20 cellular contexts compared by ENCODE assay signal in the genomic region with DNA sequence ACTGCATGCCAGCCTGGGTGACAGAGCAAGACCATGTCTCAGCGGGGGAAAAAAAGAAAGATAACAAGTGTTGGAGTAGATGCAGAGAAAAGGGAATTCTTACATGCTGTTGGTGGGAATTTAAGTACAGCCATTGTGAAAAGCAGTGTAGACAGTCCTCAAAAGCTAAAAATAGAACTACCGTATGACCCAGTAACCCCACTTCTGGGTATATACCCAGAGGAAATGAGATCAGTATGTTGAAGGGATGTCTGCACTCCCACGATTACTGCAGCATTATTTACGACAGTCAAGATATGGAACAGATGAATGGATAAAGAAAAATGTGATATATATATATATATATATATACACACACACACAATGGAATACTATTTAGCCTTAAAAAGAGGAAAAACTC.
DNase-seq lines count a peak whose midpoint lies in the region; ATAC-seq and TF ChIP-seq lines count a peak whose summit lies in the region.
"Had no signal": no experiment of that assay in that cellular context is flagged by ENCODE, and none has a peak within 500 bp of the region (broad histone marks: within the 10 kb centered on the region; RNA-seq: fewer than 3 reads in every experiment).

No MANE protein-coding gene starts in this region.

- H3K4me3 Mint-ChIP-seq in activated T-helper 17 cell treated with anti-CD3 and anti-CD28 coated beads, Interleukin-2, amount 50 U/mL, for 72 hours: peak overlapping the region; percentile 6
- no peak overlapping the region for H3K4me3 Mint-ChIP-seq in activated CD4-positive, alpha-beta T cell treated with anti-CD3 and anti-CD28 coated beads for 36 hours
- H3K4me3 Mint-ChIP-seq: CD4-positive, CD25-positive, alpha-beta regulatory T cell; GM23338 had no signal

- H3K36me3 Mint-ChIP-seq in activated T-helper 17 cell treated with anti-CD3 and anti-CD28 coated beads, Interleukin-2, amount 50 U/mL, for 72 hours (ENCODE audit: low read depth): no peaks in the 10 kb centered on the region
- H3K36me3 Mint-ChIP-seq in activated CD4-positive, alpha-beta T cell treated with anti-CD3 and anti-CD28 coated beads for 36 hours (ENCODE audit: low read depth): peaks cover 7% of the 10 kb centered on the region
- H3K36me3 Mint-ChIP-seq: CD4-positive, CD25-positive, alpha-beta regulatory T cell had no signal

- 63 to 67% methylated on average over 4 of the region's 4 CpGs for WGBS in heart right ventricle, 2 donors

- peak; percentile 57 for ATAC-seq in activated T-helper 17 cell treated with anti-CD3 and anti-CD28 coated beads, Interleukin-2, amount 50 U/mL, for 72 hours (replicated peaks)
- no peak for ATAC-seq in heart right ventricle
- ATAC-seq in activated CD4-positive, alpha-beta T cell treated with anti-CD3 and anti-CD28 coated beads for 36 hours: no peak
- ATAC-seq: GM23338 had no signal

- H3K4me2 ChIP-seq in Loucy (ENCODE audit: low read depth, low read length, poor library complexity, severe bottlenecking): peak overlapping the region; percentile 31
- H3K4me2 ChIP-seq: GM23338 had no signal

- no peak overlapping the region for H3K27ac ChIP-seq in heart right ventricle
- H3K27ac ChIP-seq: HL-60 had no signal

- TF ChIP-seq CTCF in Loucy (conservative IDR thresholded peaks at IDR 0.05; ENCODE audit: low read length) (no peak), heart right ventricle (IDR thresholded peaks at IDR 0.05) (no peak)

- H3K9me3 Mint-ChIP-seq in activated T-helper 17 cell treated with anti-CD3 and anti-CD28 coated beads, Interleukin-2, amount 50 U/mL, for 72 hours: peaks cover 6% of the 10 kb centered on the region
- peaks cover 9% of the 10 kb centered on the region for H3K9me3 Mint-ChIP-seq in activated CD4-positive, alpha-beta T cell treated with anti-CD3 and anti-CD28 coated beads for 36 hours (ENCODE audit: low read depth)

- peak; percentile 13 to 33 for DNase-seq in lung microvascular endothelial cell (ENCODE audit: low read depth in 2 of 2)
- no peak for DNase-seq in heart right ventricle
- DNase-seq in activated CD4-positive, alpha-beta T cell treated with anti-CD3 and anti-CD28 coated beads for 36 hours: no peak
- DNase-seq in NCI-H748 treated with DMSO at 0.1 percent for 48 hours (lab: John Stamatoyannopoulos, UW): no peak
- DNase-seq: ACHN; BE2C; C1 segment of cervical spinal cord; CD4-positive, CD25-positive, alpha-beta regulatory T cell; CD8-positive, alpha-beta memory T cell; COR-L47; DMS 273 treated with DMSO at 0.1 percent for 48 hours; DMS53; DND-41; EL; HCEC 1CT; IMR-90 had no signal

- no peaks in the 10 kb centered on the region for H3K9me3 ChIP-seq in Loucy (ENCODE audit: insufficient read depth, low read depth, low read length)
- H3K9me3 ChIP-seq in heart right ventricle: peaks cover 0 to 14% (median 4%) of the 10 kb centered on the region in 11 donors
- H3K9me3 ChIP-seq: BE2C had no signal

- H3K4me1 ChIP-seq in Loucy (ENCODE audit: insufficient read depth, low read length, poor library complexity, severe bottlenecking) (peaks cover 26% of the 10 kb centered on the region), heart right ventricle (peaks cover 0 to 11% (median 0%) of the 10 kb centered on the region in 9 donors)
- H3K4me1 ChIP-seq: BE2C had no signal

- no peaks in the 10 kb centered on the region for H3K27me3 Mint-ChIP-seq in activated T-helper 17 cell treated with anti-CD3 and anti-CD28 coated beads, Interleukin-2, amount 50 U/mL, for 72 hours
- no peaks in the 10 kb centered on the region for H3K27me3 Mint-ChIP-seq in activated CD4-positive, alpha-beta T cell treated with anti-CD3 and anti-CD28 coated beads for 36 hours
- H3K27me3 Mint-ChIP-seq: CD4-positive, CD25-positive, alpha-beta regulatory T cell had no signal

- H3K27ac Mint-ChIP-seq in activated T-helper 17 cell treated with anti-CD3 and anti-CD28 coated beads, Interleukin-2, amount 50 U/mL, for 72 hours: no peak overlapping the region
- H3K27ac Mint-ChIP-seq in activated CD4-positive, alpha-beta T cell treated with anti-CD3 and anti-CD28 coated beads for 36 hours: no peak overlapping the region
- H3K27ac Mint-ChIP-seq: CD8-positive, alpha-beta memory T cell; GM23338 had no signal

- no peak overlapping the region for H3K9ac ChIP-seq in Loucy (ENCODE audit: low read depth, low read length, poor library complexity, severe bottlenecking)

- intact Hi-C loops in heart right ventricle (cut with DNase I): loop anchor here in 1 of 10 donors (10.0 kb wide), 1 partner anchor 79 kb away; no protein-coding TSS in a partner anchor
- intact Hi-C loops in activated CD4-positive, alpha-beta T cell treated with anti-CD3 and anti-CD28 coated beads for 36 hours (cut with DNase I, micrococcal nuclease): no loop called here

- H4K20me1 ChIP-seq in Loucy (ENCODE audit: insufficient read depth, low read length, poor library complexity, severe bottlenecking): no peaks in the 10 kb centered on the region

- no peaks in the 10 kb centered on the region for H3K79me2 ChIP-seq in Loucy (ENCODE audit: insufficient read depth, low read length)

- 0 out of 2 replicates have a peak, but pooled peaks cover 9% of the 10 kb centered on the region for H3F3A ChIP-seq in Loucy (ENCODE audit: low read depth)

- H3K4me3 ChIP-seq in Loucy (ENCODE audit: low read length, poor library complexity, severe bottlenecking) (no peak overlapping the region), heart right ventricle (no peak overlapping the region)
- H3K4me3 ChIP-seq: GM23338 had no signal

- POLR2A ChIA-PET in activated CD4-positive, alpha-beta T cell treated with anti-CD3 and anti-CD28 coated beads for 36 hours (lab: Charles Lee): no interaction called here

- H3K27me3 ChIP-seq in Loucy (ENCODE audit: insufficient read depth, low read length, poor library complexity, severe bottlenecking) (no peaks in the 10 kb centered on the region), heart right ventricle (no peaks in the 10 kb centered on the region)
- H3K27me3 ChIP-seq: BE2C had no signal

- H2AFZ ChIP-seq in Loucy (ENCODE audit: low read length): no peak overlapping the region
- H2AFZ ChIP-seq: GM23338 had no signal

- H3K9me2 ChIP-seq in Loucy (replicated peaks; ENCODE audit: low read depth, low read length): no peaks in the 10 kb centered on the region

- H3K36me3 ChIP-seq in Loucy (ENCODE audit: insufficient read depth, low read length) (no peaks in the 10 kb centered on the region), heart right ventricle (no peaks in the 10 kb centered on the region)
- H3K36me3 ChIP-seq: BE2C had no signal

- CTCF ChIA-PET in activated CD4-positive, alpha-beta T cell treated with anti-CD3 and anti-CD28 coated beads for 36 hours (lab: Charles Lee): no interaction called here

- H3K4me1 Mint-ChIP-seq in activated T-helper 17 cell treated with anti-CD3 and anti-CD28 coated beads, Interleukin-2, amount 50 U/mL, for 72 hours: peaks cover 22% of the 10 kb centered on the region
- peaks cover 28% of the 10 kb centered on the region for H3K4me1 Mint-ChIP-seq in activated CD4-positive, alpha-beta T cell treated with anti-CD3 and anti-CD28 coated beads for 36 hours

Comparison
In these comparisons a context has a peak if more than half of its experiments do, and no peak if none do; other contexts are left out.
1. DNase-seq: peak in lung microvascular endothelial cell (2 of 2); none in heart right ventricle (0 of 2), activated CD4-positive, alpha-beta T cell treated with anti-CD3 and anti-CD28 coated beads for 36 hours (single experiment) and NCI-H748 treated with DMSO at 0.1 percent for 48 hours (single experiment).